ENCODE assay signal across 8 cellular contexts in the genomic region with DNA sequence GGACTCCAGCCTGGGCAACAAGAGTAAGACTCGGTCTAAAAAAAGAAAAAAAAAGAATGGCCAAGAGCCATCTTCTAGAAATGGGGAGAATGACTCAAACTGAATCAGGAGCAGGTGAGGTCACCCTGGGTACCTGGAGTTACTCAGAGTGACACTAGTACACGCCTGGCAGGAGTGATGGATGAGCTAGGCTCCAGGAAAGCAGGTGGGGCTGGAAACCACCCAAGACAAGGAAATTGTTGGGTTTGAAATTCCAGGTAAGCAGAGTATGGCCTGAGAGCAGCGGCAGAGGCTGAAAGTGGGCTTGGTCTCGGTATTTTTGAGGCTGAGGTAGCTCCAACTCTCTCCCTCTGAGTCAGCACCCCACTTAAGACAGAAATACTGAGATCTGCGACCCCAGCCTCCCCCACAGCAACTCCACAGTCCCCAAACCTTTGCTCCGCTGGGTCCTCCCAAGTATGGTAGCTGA. TPM values are rescaled to one million over a fixed set of nuclear protein-coding genes. Genes with fewer than 3 reads are reported as not detected.
A peak's percentile ranks its signal among the peaks of the same experiment; 100 is the strongest.
DNase-seq lines count a peak whose midpoint lies in the region; ATAC-seq and TF ChIP-seq lines count a peak whose summit lies in the region.

No MANE protein-coding gene starts in this region.

- POLR2A ChIA-PET in CD4-positive, alpha-beta T cell (lab: Charles Lee), result interaction anchor here (0.6 to 4.5 kb wide), 10 partner anchors 9 to 205 kb away, joined by 3 to 27 read pairs (median 6); a partner anchor contains a TSS

- no peak for ATAC-seq in CD4-positive, alpha-beta T cell (ENCODE audit: poor library complexity)
- ATAC-seq in activated naive CD4-positive, alpha-beta T cell treated with anti-CD3 and anti-CD28 coated beads, Interleukin-2, amount 50 U/mL, for 72 hours, result peak; percentile 56 to 70
- no peak for ATAC-seq in natural killer cell treated with Interleukin-12 subunit alpha and Interleukin-12 subunit beta and Interleukin-15 and Interleukin-18, amount 100 ng/mL, for 72 hours
- no peak for ATAC-seq in HG02840 (IDR thresholded peaks at IDR 0.05; ENCODE audit: low FRiP score, unreplicated experiment)

- H3K36me3 Mint-ChIP-seq in CD4-positive, alpha-beta T cell (ENCODE audit: low read depth), result no peaks in the 10 kb centered on the region
- H3K36me3 Mint-ChIP-seq in activated naive CD4-positive, alpha-beta T cell treated with anti-CD3 and anti-CD28 coated beads, Interleukin-2, amount 50 U/mL, for 72 hours, result peaks cover 6 to 18% of the 10 kb centered on the region in 2 donors
- no peaks in the 10 kb centered on the region for H3K36me3 Mint-ChIP-seq in natural killer cell treated with Interleukin-12 subunit alpha and Interleukin-12 subunit beta and Interleukin-15 and Interleukin-18, amount 100 ng/mL, for 72 hours

- CTCF ChIA-PET in CD4-positive, alpha-beta T cell (lab: Charles Lee), result interaction anchor here (0.7 to 2.0 kb wide), 4 partner anchors 10 to 34 kb away, joined by 3 to 8 read pairs (median 3); no protein-coding TSS in a partner anchor

- no peaks in the 10 kb centered on the region for H3K9me3 ChIP-seq in CD4-positive, alpha-beta T cell (ENCODE audit: control insufficient read depth, low read length)

- H3K4me3 Mint-ChIP-seq in CD4-positive, alpha-beta T cell, result peak overlapping the region; percentile 27
- peak overlapping the region; percentile 39 for H3K4me3 Mint-ChIP-seq in natural killer cell treated with Interleukin-12 subunit alpha and Interleukin-12 subunit beta and Interleukin-15 and Interleukin-18, amount 100 ng/mL, for 72 hours

- H3K9me3 Mint-ChIP-seq in CD4-positive, alpha-beta T cell, result no peaks in the 10 kb centered on the region
- H3K9me3 Mint-ChIP-seq in activated naive CD4-positive, alpha-beta T cell treated with anti-CD3 and anti-CD28 coated beads, Interleukin-2, amount 50 U/mL, for 72 hours, result no peaks in the 10 kb centered on the region
- H3K9me3 Mint-ChIP-seq in natural killer cell treated with Interleukin-12 subunit alpha and Interleukin-12 subunit beta and Interleukin-15 and Interleukin-18, amount 100 ng/mL, for 72 hours, result no peaks in the 10 kb centered on the region

- TF ChIP-seq CTCF in CD4-positive, alpha-beta T cell (IDR thresholded peaks at IDR 0.05), result no peak

- DNase-seq in CD4-positive, alpha-beta T cell, result no peak
- DNase-seq in M059J (ENCODE audit: low read depth) (peak; percentile 69), caudate nucleus (lab: John Stamatoyannopoulos, UW) (no peak), NCI-H1436 treated with DMSO at 0.1 percent for 48 hours (lab: John Stamatoyannopoulos, UW) (no peak), retina (no peak)
- peak; percentile 63 to 86 for DNase-seq in activated naive CD4-positive, alpha-beta T cell treated with anti-CD3 and anti-CD28 coated beads, Interleukin-2, amount 50 U/mL, for 72 hours (ENCODE audit: low spot score in 2 of 2)
- no peak for DNase-seq in natural killer cell treated with Interleukin-12 subunit alpha and Interleukin-12 subunit beta and Interleukin-15 and Interleukin-18, amount 100 ng/mL, for 72 hours (ENCODE audit: low spot score)

- no peak overlapping the region for H3K27ac ChIP-seq in CD4-positive, alpha-beta T cell (ENCODE audit: low read depth, low read length)
- H3K27ac ChIP-seq in caudate nucleus (ENCODE audit: low read depth, low read length), result no peak overlapping the region

- H3K27me3 ChIP-seq in CD4-positive, alpha-beta T cell (ENCODE audit: control insufficient read depth, insufficient read depth, low read length), result no peaks in the 10 kb centered on the region

- intact Hi-C loops in CD4-positive, alpha-beta T cell (cut with DNase I, micrococcal nuclease), result no loop called here

- peaks cover 62% of the 10 kb centered on the region for H3K4me1 Mint-ChIP-seq in CD4-positive, alpha-beta T cell (ENCODE audit: low read depth)
- H3K4me1 Mint-ChIP-seq in natural killer cell treated with Interleukin-12 subunit alpha and Interleukin-12 subunit beta and Interleukin-15 and Interleukin-18, amount 100 ng/mL, for 72 hours (ENCODE audit: low read depth in 2 of 2), result peaks cover 43 to 44% of the 10 kb centered on the region in 2 donors

- H3K27me3 Mint-ChIP-seq in CD4-positive, alpha-beta T cell, result no peaks in the 10 kb centered on the region
- H3K27me3 Mint-ChIP-seq in natural killer cell treated with Interleukin-12 subunit alpha and Interleukin-12 subunit beta and Interleukin-15 and Interleukin-18, amount 100 ng/mL, for 72 hours, result no peaks in the 10 kb centered on the region

- H3K27ac Mint-ChIP-seq in CD4-positive, alpha-beta T cell, result peak overlapping the region; percentile 52
- H3K27ac Mint-ChIP-seq in activated naive CD4-positive, alpha-beta T cell treated with anti-CD3 and anti-CD28 coated beads, Interleukin-2, amount 50 U/mL, for 72 hours, result peak overlapping the region; percentile 100
- H3K27ac Mint-ChIP-seq in natural killer cell treated with Interleukin-12 subunit alpha and Interleukin-12 subunit beta and Interleukin-15 and Interleukin-18, amount 100 ng/mL, for 72 hours, result peak overlapping the region; percentile 60 to 99

RNA-seq across cellular contexts. Expression of a gene that starts 18.5 kb away (rescaled TPM):
- 100 to 1,000 TPM; 427 to 436 TPM for total RNA-seq in CD4-positive, alpha-beta T cell
- total RNA-seq in M059J (2014; rRNA removed; shearing (Covaris generic)), result 42.5 and 56.8 TPM in 2 replicates
- total RNA-seq in activated naive CD4-positive, alpha-beta T cell treated with anti-CD3 and anti-CD28 coated beads, Interleukin-2, amount 50 U/mL, for 72 hours, result 1,000 to 10,000 TPM; 1,025 to 1,076 TPM
- total RNA-seq in natural killer cell treated with Interleukin-12 subunit alpha and Interleukin-12 subunit beta and Interleukin-15 and Interleukin-18, amount 100 ng/mL, for 72 hours, result 100 to 1,000 TPM; 189 to 207 TPM

Comparison
In these comparisons a context has a peak if more than half of its experiments do, and no peak if none do; other contexts are left out.
1. ATAC-seq: peak in activated naive CD4-positive, alpha-beta T cell treated with anti-CD3 and anti-CD28 coated beads, Interleukin-2, amount 50 U/mL, for 72 hours (2 of 2); none in CD4-positive, alpha-beta T cell (single experiment), natural killer cell treated with Interleukin-12 subunit alpha and Interleukin-12 subunit beta and Interleukin-15 and Interleukin-18, amount 100 ng/mL, for 72 hours (0 of 2) and HG02840 (single experiment).
2. DNase-seq: peak in M059J (single experiment) and activated naive CD4-positive, alpha-beta T cell treated with anti-CD3 and anti-CD28 coated beads, Interleukin-2, amount 50 U/mL, for 72 hours (2 of 2); none in CD4-positive, alpha-beta T cell (0 of 10), natural killer cell treated with Interleukin-12 subunit alpha and Interleukin-12 subunit beta and Interleukin-15 and Interleukin-18, amount 100 ng/mL, for 72 hours (single experiment), caudate nucleus (0 of 61), NCI-H1436 treated with DMSO at 0.1 percent for 48 hours (single experiment) and retina (single experiment).
3. Peak in every context shown above with its lines, with median percentiles within 50 percentile points of each other: H3K27ac Mint-ChIP-seq.